1 cellular context compared by ENCODE assay signal in genomic region chr17:3957735-3958134, GRCh38.
A peak's percentile ranks its signal among the peaks of the same experiment; 100 is the strongest.
TF ChIP-seq lines count a peak whose summit lies in the region.

No MANE protein-coding gene starts in this region.

TF ChIP-seq in K562, 482 proteins besides CTCF, POLR2A, EP300 and RAD21:
- TF ChIP-seq HNRNPL (IDR thresholded peaks at IDR 0.05; ENCODE audit: low read depth, low read length) = no peak
- no peak for TF ChIP-seq ESRRB (CRISPR knock-in tag; IDR thresholded peaks at IDR 0.05; ENCODE audit: borderline replicate concordance)
- no peak for TF ChIP-seq CBFA2T3 (IDR thresholded peaks at IDR 0.05)
- TF ChIP-seq HDAC8 (tag; IDR thresholded peaks at IDR 0.05) = no peak
- TF ChIP-seq RBFOX2 (IDR thresholded peaks at IDR 0.05; ENCODE audit: low read depth, low read length) = peak; percentile 61
- TF ChIP-seq ZBTB2 (IDR thresholded peaks at IDR 0.05) = no peak
- no peak for TF ChIP-seq MCM7 (IDR thresholded peaks at IDR 0.05)
- TF ChIP-seq POLR2G (IDR thresholded peaks at IDR 0.05; ENCODE audit: low read depth, low read length) = peak; percentile 70
- TF ChIP-seq SNAPC5 (CRISPR knock-in tag; IDR thresholded peaks at IDR 0.05) = no peak
